Comparison of ENCODE assay signal across 8 cellular contexts in the genomic region with DNA sequence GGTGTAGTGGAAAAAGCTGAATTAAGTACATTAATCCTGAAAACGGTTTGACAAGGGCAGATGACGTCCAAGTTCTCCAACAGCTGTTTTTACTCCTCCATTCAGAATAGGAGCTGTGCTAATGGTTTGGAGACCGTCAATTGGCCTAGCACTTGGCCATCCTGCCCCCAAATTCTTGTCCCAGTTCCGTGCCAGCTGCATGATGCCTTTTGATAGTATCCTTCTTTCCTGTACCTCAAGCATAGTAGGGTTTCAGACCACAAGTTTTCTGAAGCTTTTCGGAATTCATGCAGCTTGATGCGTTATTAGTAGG. TPM values are rescaled to one million over a fixed set of nuclear protein-coding genes. Genes with fewer than 3 reads are reported as not detected.
DNase-seq lines count a peak whose midpoint lies in the region; TF ChIP-seq lines count a peak whose summit lies in the region.

No MANE protein-coding gene starts in this region.

- TF ChIP-seq CTCF in KMS-11 (conservative IDR thresholded peaks at IDR 0.05; ENCODE audit: low read depth, low read length) = 0 out of 2 replicates have a peak, but pooled peaks have one; percentile 32
- no peak for TF ChIP-seq CTCF in breast epithelium (IDR thresholded peaks at IDR 0.05)
- TF ChIP-seq CTCF in liver (IDR thresholded peaks at IDR 0.05; ENCODE audit: low read depth, low read length, missing input control) = no peak
- TF ChIP-seq CTCF in tibial artery (IDR thresholded peaks at IDR 0.05) = no peak

- peak overlapping the region; percentile 86 for H3K9ac ChIP-seq in KMS-11
- peak overlapping the region; percentile 97 to 99 for H3K9ac ChIP-seq in liver (ENCODE audit: low read depth in 1 of 2, low read length in 2 of 2)

- no peaks in the 10 kb centered on the region for H3K27me3 ChIP-seq in KMS-11 (ENCODE audit: insufficient read depth, low read depth)
- H3K27me3 ChIP-seq in breast epithelium = no peaks in the 10 kb centered on the region
- H3K27me3 ChIP-seq in liver (ENCODE audit: control insufficient read depth in 4 of 4, insufficient read depth in 4 of 4, low read length in 3 of 4) = no peaks in the 10 kb centered on the region
- H3K27me3 ChIP-seq in tibial artery = no peaks in the 10 kb centered on the region

- H3K9me3 ChIP-seq in breast epithelium (no peaks in the 10 kb centered on the region), liver (ENCODE audit: control insufficient read depth in 4 of 4, low read length in 3 of 4) (no peaks in the 10 kb centered on the region), tibial artery (no peaks in the 10 kb centered on the region)

- peak overlapping the region; percentile 99 for H2AFZ ChIP-seq in KMS-11 (ENCODE audit: low read depth)

- peak overlapping the region; percentile 60 for H3K27ac ChIP-seq in KMS-11
- peak overlapping the region; percentile 80 to 86 for H3K27ac ChIP-seq in breast epithelium
- H3K27ac ChIP-seq in liver (ENCODE audit: low read depth in 1 of 2, low read length in 2 of 2) = peak overlapping the region; percentile 67 to 82
- peak overlapping the region; percentile 75 to 80 for H3K27ac ChIP-seq in tibial artery

- no peak for TF ChIP-seq POLR2A in breast epithelium (IDR thresholded peaks at IDR 0.05)

- H3K4me3 ChIP-seq in KMS-11 (IDR thresholded peaks at IDR 0.05; ENCODE audit: insufficient read depth, low read depth, low read length) = no peak overlapping the region
- H3K4me3 ChIP-seq in breast epithelium = peak overlapping the region; percentile 75 to 91 (median 77)
- H3K4me3 ChIP-seq in liver (ENCODE audit: low read depth in 1 of 3, low read length in 3 of 3) = peak overlapping the region; percentile 57 to 96 (median 92)
- H3K4me3 ChIP-seq in tibial artery = peak overlapping the region; percentile 88 to 98

- H4K20me1 ChIP-seq in KMS-11 (ENCODE audit: insufficient read depth) = no peaks in the 10 kb centered on the region

- intact Hi-C loops in breast epithelium (cut with DNase I; ENCODE audit: low total_unique reads) (no loop called here), tibial artery (cut with DNase I; ENCODE audit: low total_unique reads) (loop anchor here (10.0 kb wide), 1 partner anchor 59 kb away; no protein-coding TSS in a partner anchor)

- peak overlapping the region; percentile 99 for H3K4me2 ChIP-seq in KMS-11

- peaks cover 6% of the 10 kb centered on the region; the same call in 1 of the 2 replicates for H3K79me2 ChIP-seq in KMS-11 (ENCODE audit: insufficient read depth, low read depth)

- no peak for TF ChIP-seq RAD21 in liver (IDR thresholded peaks at IDR 0.05)

- DNase-seq in NCI-H2171 treated with DMSO at 0.1 percent for 48 hours (lab: John Stamatoyannopoulos, UW) (peak; percentile 39), NCI-H2171 (lab: John Stamatoyannopoulos, UW) (no peak), breast epithelium (ENCODE audit: low spot score in 2 of 2) (no peak), tibial artery (no peak), G401 (ENCODE audit: low spot score) (no peak), middle frontal gyrus (ENCODE audit: extremely low spot score, low spot score) (no peak)

- in situ Hi-C loops in G401 (cut with HindIII; ENCODE audit: low sequenced_read_pairs) = no loop called here

- H3K4me1 ChIP-seq in KMS-11 (ENCODE audit: low read depth, poor library complexity, severe bottlenecking) (peaks cover 10% of the 10 kb centered on the region), breast epithelium (no peaks in the 10 kb centered on the region), liver (ENCODE audit: control insufficient read depth in 4 of 4, insufficient read depth in 4 of 4, low read length in 3 of 4) (peaks cover 6 to 18% (median 7%) of the 10 kb centered on the region in 4 donors), tibial artery (peaks cover 0 to 29% (median 9%) of the 10 kb centered on the region in 4 donors)

- WGBS in liver = 31% methylated on average over 6 of the region's 6 CpGs

- no peaks in the 10 kb centered on the region for H3K36me3 ChIP-seq in KMS-11 (ENCODE audit: insufficient read depth)
- no peaks in the 10 kb centered on the region for H3K36me3 ChIP-seq in breast epithelium
- H3K36me3 ChIP-seq in liver (ENCODE audit: control insufficient read depth in 4 of 4, insufficient read depth in 3 of 4, low read depth in 1 of 4, low read length in 3 of 4) = no peaks in the 10 kb centered on the region
- H3K36me3 ChIP-seq in tibial artery = no peaks in the 10 kb centered on the region

TF ChIP-seq in liver, 16 proteins besides CTCF, POLR2A, EP300 and RAD21:
- no peak for TF ChIP-seq FOXA1 (IDR thresholded peaks at IDR 0.05)
- TF ChIP-seq, protein P1, sequence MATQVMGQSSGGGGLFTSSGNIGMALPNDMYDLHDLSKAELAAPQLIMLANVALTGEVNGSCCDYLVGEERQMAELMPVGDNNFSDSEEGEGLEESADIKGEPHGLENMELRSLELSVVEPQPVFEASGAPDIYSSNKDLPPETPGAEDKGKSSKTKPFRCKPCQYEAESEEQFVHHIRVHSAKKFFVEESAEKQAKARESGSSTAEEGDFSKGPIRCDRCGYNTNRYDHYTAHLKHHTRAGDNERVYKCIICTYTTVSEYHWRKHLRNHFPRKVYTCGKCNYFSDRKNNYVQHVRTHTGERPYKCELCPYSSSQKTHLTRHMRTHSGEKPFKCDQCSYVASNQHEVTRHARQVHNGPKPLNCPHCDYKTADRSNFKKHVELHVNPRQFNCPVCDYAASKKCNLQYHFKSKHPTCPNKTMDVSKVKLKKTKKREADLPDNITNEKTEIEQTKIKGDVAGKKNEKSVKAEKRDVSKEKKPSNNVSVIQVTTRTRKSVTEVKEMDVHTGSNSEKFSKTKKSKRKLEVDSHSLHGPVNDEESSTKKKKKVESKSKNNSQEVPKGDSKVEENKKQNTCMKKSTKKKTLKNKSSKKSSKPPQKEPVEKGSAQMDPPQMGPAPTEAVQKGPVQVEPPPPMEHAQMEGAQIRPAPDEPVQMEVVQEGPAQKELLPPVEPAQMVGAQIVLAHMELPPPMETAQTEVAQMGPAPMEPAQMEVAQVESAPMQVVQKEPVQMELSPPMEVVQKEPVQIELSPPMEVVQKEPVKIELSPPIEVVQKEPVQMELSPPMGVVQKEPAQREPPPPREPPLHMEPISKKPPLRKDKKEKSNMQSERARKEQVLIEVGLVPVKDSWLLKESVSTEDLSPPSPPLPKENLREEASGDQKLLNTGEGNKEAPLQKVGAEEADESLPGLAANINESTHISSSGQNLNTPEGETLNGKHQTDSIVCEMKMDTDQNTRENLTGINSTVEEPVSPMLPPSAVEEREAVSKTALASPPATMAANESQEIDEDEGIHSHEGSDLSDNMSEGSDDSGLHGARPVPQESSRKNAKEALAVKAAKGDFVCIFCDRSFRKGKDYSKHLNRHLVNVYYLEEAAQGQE (IDR thresholded peaks at IDR 0.05) = no peak
- TF ChIP-seq, protein P2, sequence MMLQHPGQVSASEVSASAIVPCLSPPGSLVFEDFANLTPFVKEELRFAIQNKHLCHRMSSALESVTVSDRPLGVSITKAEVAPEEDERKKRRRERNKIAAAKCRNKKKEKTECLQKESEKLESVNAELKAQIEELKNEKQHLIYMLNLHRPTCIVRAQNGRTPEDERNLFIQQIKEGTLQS (IDR thresholded peaks at IDR 0.05) = no peak
- no peak for TF ChIP-seq GABPA (IDR thresholded peaks at IDR 0.05 in 1 of 2, conservative IDR thresholded peaks at IDR 0.05 in 1 of 2)
- TF ChIP-seq, protein P3, sequence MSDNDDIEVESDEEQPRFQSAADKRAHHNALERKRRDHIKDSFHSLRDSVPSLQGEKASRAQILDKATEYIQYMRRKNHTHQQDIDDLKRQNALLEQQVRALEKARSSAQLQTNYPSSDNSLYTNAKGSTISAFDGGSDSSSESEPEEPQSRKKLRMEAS (IDR thresholded peaks at IDR 0.05) = no peak
- TF ChIP-seq, protein P4, sequence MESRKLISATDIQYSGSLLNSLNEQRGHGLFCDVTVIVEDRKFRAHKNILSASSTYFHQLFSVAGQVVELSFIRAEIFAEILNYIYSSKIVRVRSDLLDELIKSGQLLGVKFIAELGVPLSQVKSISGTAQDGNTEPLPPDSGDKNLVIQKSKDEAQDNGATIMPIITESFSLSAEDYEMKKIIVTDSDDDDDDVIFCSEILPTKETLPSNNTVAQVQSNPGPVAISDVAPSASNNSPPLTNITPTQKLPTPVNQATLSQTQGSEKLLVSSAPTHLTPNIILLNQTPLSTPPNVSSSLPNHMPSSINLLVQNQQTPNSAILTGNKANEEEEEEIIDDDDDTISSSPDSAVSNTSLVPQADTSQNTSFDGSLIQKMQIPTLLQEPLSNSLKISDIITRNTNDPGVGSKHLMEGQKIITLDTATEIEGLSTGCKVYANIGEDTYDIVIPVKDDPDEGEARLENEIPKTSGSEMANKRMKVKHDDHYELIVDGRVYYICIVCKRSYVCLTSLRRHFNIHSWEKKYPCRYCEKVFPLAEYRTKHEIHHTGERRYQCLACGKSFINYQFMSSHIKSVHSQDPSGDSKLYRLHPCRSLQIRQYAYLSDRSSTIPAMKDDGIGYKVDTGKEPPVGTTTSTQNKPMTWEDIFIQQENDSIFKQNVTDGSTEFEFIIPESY (IDR thresholded peaks at IDR 0.05) = no peak
- no peak for TF ChIP-seq FOXA2 (IDR thresholded peaks at IDR 0.05)

RNA-seq across cellular contexts. Expression of a gene that starts 0.6 kb away (rescaled TPM):
- 100 to 1,000 TPM; 128 to 162 (median 156) TPM for total RNA-seq in breast epithelium
- total RNA-seq in liver = 10 to 100 TPM; 13.0 to 17.5 TPM
- polyA plus RNA-seq in liver = 10 to 100 TPM in 1 of 2 donors, 1 to 10 TPM in 1; 8.1 to 14.0 TPM
- total RNA-seq in G401 (2014; rRNA removed; shearing (Covaris generic)) = 14.5 and 33.7 TPM in 2 replicates
